ENCODE assay signal across 1 cellular context in genomic region chr19:55624109-55625003, GRCh38.
TF ChIP-seq lines count a peak whose summit lies in the region.

Gene ZNF784, minus strand, starts transcription at chr19:55624566. Its CDS starts 5 bp downstream, at chr19:55624561.

TF ChIP-seq in A549, 52 proteins besides CTCF, POLR2A, EP300 and RAD21 (continued from another document):
- TF ChIP-seq POLR2AphosphoS2 (conservative IDR thresholded peaks at IDR 0.05; ENCODE audit: low read length), result no peak
- no peak for TF ChIP-seq TFCP2L1 (CRISPR knock-in tag; IDR thresholded peaks at IDR 0.05)
- TF ChIP-seq NR3C1 (IDR thresholded peaks at IDR 0.05), result no peak
- no peak for TF ChIP-seq ZFP36 (IDR thresholded peaks at IDR 0.05; ENCODE audit: borderline replicate concordance, partially characterized antibody)
- TF ChIP-seq HES2 (IDR thresholded peaks at IDR 0.05), result no peak
- TF ChIP-seq HDAC2 (IDR thresholded peaks at IDR 0.05), result no peak
- no peak for TF ChIP-seq CBX8 (IDR thresholded peaks at IDR 0.05)
- 0 out of 3 replicates have a peak, but pooled peaks have one; percentile 56 for TF ChIP-seq BCL3 (IDR thresholded peaks at IDR 0.05)
- TF ChIP-seq MAX (IDR thresholded peaks at IDR 0.05), result no peak; the same call in 1 of the 2 replicates
- no peak for TF ChIP-seq NPAS2 (CRISPR knock-in tag; IDR thresholded peaks at IDR 0.05; ENCODE audit: borderline replicate concordance)
- TF ChIP-seq CBX2 (IDR thresholded peaks at IDR 0.05; ENCODE audit: borderline replicate concordance, low read depth), result no peak
- TF ChIP-seq RARB (CRISPR knock-in tag; IDR thresholded peaks at IDR 0.05), result no peak
- TF ChIP-seq RFX5 (IDR thresholded peaks at IDR 0.05), result no peak
- no peak for TF ChIP-seq NFE2L2 (conservative IDR thresholded peaks at IDR 0.05; ENCODE audit: low read length)
- no peak for TF ChIP-seq JUNB (IDR thresholded peaks at IDR 0.05)
- TF ChIP-seq FOSB (CRISPR knock-in tag; IDR thresholded peaks at IDR 0.05), result peak; percentile 32; the same call in 1 of the 2 replicates
- peak in 1 of 2 experiments; percentile 89; a peak in 3 of 5 replicates for TF ChIP-seq JUN (IDR thresholded peaks at IDR 0.05)
- no peak for TF ChIP-seq FOXS1 (CRISPR knock-in tag; IDR thresholded peaks at IDR 0.05)
- 0 out of 2 replicates have a peak, but pooled peaks have one; percentile 17 for TF ChIP-seq ZNF302 (CRISPR knock-in tag; IDR thresholded peaks at IDR 0.05)
- no peak for TF ChIP-seq HEYL (CRISPR knock-in tag; IDR thresholded peaks at IDR 0.05)
- TF ChIP-seq CHD4 (IDR thresholded peaks at IDR 0.05; ENCODE audit: borderline replicate concordance), result no peak
- TF ChIP-seq HOXB5 (CRISPR knock-in tag; IDR thresholded peaks at IDR 0.05), result 0 out of 2 replicates have a peak, but pooled peaks have one; percentile 34
- TF ChIP-seq HOXA7 (CRISPR knock-in tag; IDR thresholded peaks at IDR 0.05), result no peak
- no peak for TF ChIP-seq SREBF2 (IDR thresholded peaks at IDR 0.05)
- TF ChIP-seq CHD2 (IDR thresholded peaks at IDR 0.05; ENCODE audit: low read length, partially characterized antibody), result peak; percentile 45
- TF ChIP-seq CEBPB (IDR thresholded peaks at IDR 0.05), result no peak
- no peak for TF ChIP-seq GATA3 (IDR thresholded peaks at IDR 0.05; ENCODE audit: borderline replicate concordance)
- no peak for TF ChIP-seq E2F6 (IDR thresholded peaks at IDR 0.05; ENCODE audit: borderline replicate concordance, low read depth)
- TF ChIP-seq PHF8 (IDR thresholded peaks at IDR 0.05; ENCODE audit: borderline replicate concordance, low read depth), result peak; percentile 46; the same call in 1 of the 2 replicates
- TF ChIP-seq ATOH8 (CRISPR knock-in tag; IDR thresholded peaks at IDR 0.05; ENCODE audit: low read depth), result no peak
- TF ChIP-seq MAFK (IDR thresholded peaks at IDR 0.05; ENCODE audit: partially characterized antibody), result no peak
- TF ChIP-seq PBX3 (IDR thresholded peaks at IDR 0.05), result peak; percentile 69; the same call in 1 of the 2 replicates
- TF ChIP-seq ZSCAN20 (CRISPR knock-in tag; IDR thresholded peaks at IDR 0.05), result no peak
- no peak for TF ChIP-seq RNF2 (IDR thresholded peaks at IDR 0.05; ENCODE audit: borderline replicate concordance, low read depth)
- no peak for TF ChIP-seq EHF (CRISPR knock-in tag; IDR thresholded peaks at IDR 0.05)
- no peak for TF ChIP-seq EHMT2 (IDR thresholded peaks at IDR 0.05; ENCODE audit: low read depth)
- no peak for TF ChIP-seq HMGXB4 (CRISPR knock-in tag; IDR thresholded peaks at IDR 0.05; ENCODE audit: borderline replicate concordance)
- no peak for TF ChIP-seq REST (IDR thresholded peaks at IDR 0.05)
- TF ChIP-seq KDM5A (IDR thresholded peaks at IDR 0.05), result no peak
- TF ChIP-seq MAZ (IDR thresholded peaks at IDR 0.05; ENCODE audit: borderline replicate concordance, low read depth, low read length), result peak; percentile 39; the same call in 1 of the 2 replicates
- TF ChIP-seq TP53 (CRISPR knock-in tag; IDR thresholded peaks at IDR 0.05), result 0 out of 2 replicates have a peak, but pooled peaks have one; percentile 27
- TF ChIP-seq SMC3 (IDR thresholded peaks at IDR 0.05), result 0 out of 3 replicates have a peak, but pooled peaks have one; percentile 5
- no peak for TF ChIP-seq RCOR1 (IDR thresholded peaks at IDR 0.05; ENCODE audit: low read depth, low read length)
- TF ChIP-seq FOSL2 (IDR thresholded peaks at IDR 0.05), result no peak
- no peak for TF ChIP-seq FOSL2 (CRISPR knock-in tag; IDR thresholded peaks at IDR 0.05)
- TF ChIP-seq MYC (IDR thresholded peaks at IDR 0.05; ENCODE audit: borderline replicate concordance, low read length), result no peak; the same call in 1 of the 2 replicates
TF ChIP-seq in A549: peak in this region for 11.
